ENCODE assay signal across 8 cellular contexts in genomic region chr22:36465232-36466021, GRCh38. TPM values are rescaled to one million over a fixed set of nuclear protein-coding genes. Genes with fewer than 3 reads are reported as not detected.
DNase-seq lines count a peak whose midpoint lies in the region; TF ChIP-seq lines count a peak whose summit lies in the region.

No MANE protein-coding gene starts in this region.

- no peak overlapping the region for H3K27ac Mint-ChIP-seq in endothelial cell (ENCODE audit: unreplicated experiment)

- H3K4me3 ChIP-seq in brain microvascular endothelial cell (ENCODE audit: low read depth, low read length) (no peak overlapping the region), testis (no peak overlapping the region)

- H3K4me3 Mint-ChIP-seq in endothelial cell (ENCODE audit: unreplicated experiment): no peak overlapping the region

- intact Hi-C loops in testis (cut with DNase I; ENCODE audit: low total_unique reads): no loop called here

- H3K36me3 Mint-ChIP-seq in endothelial cell (ENCODE audit: low read depth, unreplicated experiment): peaks cover 6% of the 10 kb centered on the region

- no peak for TF ChIP-seq CTCF in brain microvascular endothelial cell (IDR thresholded peaks at IDR 0.05; ENCODE audit: low read depth, low read length, missing control alignments)
- TF ChIP-seq CTCF in testis (IDR thresholded peaks at IDR 0.05): no peak
- no peak for TF ChIP-seq CTCF in GM10266 (IDR thresholded peaks at IDR 0.05; ENCODE audit: control insufficient read depth, insufficient read depth, low read depth, missing control alignments)
- TF ChIP-seq CTCF in endothelial cell (IDR thresholded peaks at IDR 0.05; ENCODE audit: unreplicated experiment): no peak

- peak overlapping the region; percentile 98 for H3K27ac ChIP-seq in brain microvascular endothelial cell
- peak overlapping the region; percentile 42 to 54 for H3K27ac ChIP-seq in testis

- H3K4me1 Mint-ChIP-seq in endothelial cell (ENCODE audit: unreplicated experiment): peaks cover 6% of the 10 kb centered on the region

- in situ Hi-C loops in brain microvascular endothelial cell (cut with HindIII; ENCODE audit: low pct_ligation_motif_present, low sequenced_read_pairs): loop anchor here (25.0 kb wide), 1 partner anchor 128 kb away; no protein-coding TSS in a partner anchor

- 60 to 65% methylated on average over 18 to 25 of the region's 25 CpGs for WGBS in testis, 2 donors

- H3K9me3 Mint-ChIP-seq in endothelial cell (ENCODE audit: unreplicated experiment): no peaks in the 10 kb centered on the region

- H3K4me1 ChIP-seq in testis: peaks cover 18% of the 10 kb centered on the region

- DNase-seq in HT1080 (ENCODE audit: low read depth): peak; percentile 82
- peak; percentile 88 for DNase-seq in brain microvascular endothelial cell
- DNase-seq in kidney glomerular epithelial cell (lab: John Stamatoyannopoulos, UW): peak; percentile 99
- DNase-seq in testis: peak; percentile 50
- DNase-seq in GM10266 (ENCODE audit: extremely low spot score): no peak
- no peak for DNase-seq in activated effector memory CD4-positive, alpha-beta T cell treated with Interleukin-2 at 50 U/mL for 16 hours
- DNase-seq in SHP77 treated with DMSO at 0.1 percent for 48 hours (lab: John Stamatoyannopoulos, UW): no peak
- DNase-seq in endothelial cell (ENCODE audit: low spot score): no peak

- no peaks in the 10 kb centered on the region for H3K9me3 ChIP-seq in testis

- H3K27me3 ChIP-seq in brain microvascular endothelial cell (replicated peaks): no peaks in the 10 kb centered on the region
- H3K27me3 ChIP-seq in testis: no peaks in the 10 kb centered on the region

- no peak for TF ChIP-seq POLR2A in testis (IDR thresholded peaks at IDR 0.05)

- peaks cover 3% of the 10 kb centered on the region for H3K27me3 Mint-ChIP-seq in endothelial cell (ENCODE audit: unreplicated experiment)

- H3K36me3 ChIP-seq in brain microvascular endothelial cell (replicated peaks): no peaks in the 10 kb centered on the region
- H3K36me3 ChIP-seq in testis (ENCODE audit: low read depth, missing control alignments): no peaks in the 10 kb centered on the region

RNA-seq across cellular contexts. Expression of gene TXN2, which starts 16.0 kb away (rescaled TPM):
- 33.6 and 46.9 TPM in 2 replicates for total RNA-seq in HT1080 (2014; rRNA removed; shearing (Covaris generic))
- polyA plus RNA-seq in HT1080 (2015; cell fraction: cytosol; rRNA removed): 86.0 and 97.1 TPM in 2 replicates
- polyA plus RNA-seq in HT1080 (2015; cell fraction: nucleus; rRNA removed): 48.7 and 49.7 TPM in 2 replicates
- 100 to 1,000 TPM in 1 of 2 donors, 10 to 100 TPM in 1; 92.4 to 141 TPM for total RNA-seq in testis
- 95.6 TPM for polyA plus RNA-seq in testis (ENCODE audit: insufficient read depth, low read depth, low replicate concordance)
- total RNA-seq in endothelial cell (ENCODE audit: unreplicated experiment): 67.3 TPM

RNA-seq across cellular contexts. Expression of gene FOXRED2, which starts 41.4 kb away (rescaled TPM):
- total RNA-seq in HT1080 (2014; rRNA removed; shearing (Covaris generic)): 20.9 and 26.7 TPM in 2 replicates
- 17.3 and 20.3 TPM in 2 replicates for polyA plus RNA-seq in HT1080 (2015; cell fraction: cytosol; rRNA removed)
- 15.3 and 20.9 TPM in 2 replicates for polyA plus RNA-seq in HT1080 (2015; cell fraction: nucleus; rRNA removed)
- total RNA-seq in testis (10 to 100 TPM; 23.8 to 34.6 TPM), endothelial cell (ENCODE audit: unreplicated experiment) (17.6 TPM)
- 17.7 TPM for polyA plus RNA-seq in testis (ENCODE audit: insufficient read depth, low read depth, low replicate concordance)

Comparison
In these comparisons a context has a peak if more than half of its experiments do, and no peak if none do; other contexts are left out.
1. DNase-seq: peak in HT1080 (single experiment), brain microvascular endothelial cell (single experiment), kidney glomerular epithelial cell (single experiment) and testis (single experiment); none in GM10266 (single experiment), activated effector memory CD4-positive, alpha-beta T cell treated with Interleukin-2 at 50 U/mL for 16 hours (single experiment), SHP77 treated with DMSO at 0.1 percent for 48 hours (single experiment) and endothelial cell (single experiment).